Comparison of ENCODE assay signal across 23 cellular contexts in genomic region chr2:52127527-52127926, GRCh38.
DNase-seq lines count a peak whose midpoint lies in the region; ATAC-seq and TF ChIP-seq lines count a peak whose summit lies in the region.
"Had no signal": no experiment of that assay in that cellular context is flagged by ENCODE, and none has a peak within 500 bp of the region (broad histone marks: within the 10 kb centered on the region; RNA-seq: fewer than 3 reads in every experiment).

No MANE protein-coding gene starts in this region.

- H3K27me3 ChIP-seq in GM23338 (ENCODE audit: insufficient read depth) = no peaks in the 10 kb centered on the region
- no peaks in the 10 kb centered on the region for H3K27me3 ChIP-seq in fibroblast of lung (ENCODE audit: control insufficient read depth, insufficient read depth, low read length)
- H3K27me3 ChIP-seq in osteoblast (ENCODE audit: insufficient read depth, low read length) = no peaks in the 10 kb centered on the region
- H3K27me3 ChIP-seq: MG63 had no signal

- H3K9me3 Mint-ChIP-seq in GM23338 = peaks cover 22% of the 10 kb centered on the region
- H3K9me3 Mint-ChIP-seq in chondrocyte (ENCODE audit: low read depth) = peaks cover 3% of the 10 kb centered on the region

- H3K27ac ChIP-seq in GM23338 (ENCODE audit: low read depth) = no peak overlapping the region
- H3K27ac ChIP-seq in SK-N-MC = 0 out of 2 replicates have a peak overlapping the region, but pooled peaks have one; percentile 33
- no peak overlapping the region for H3K27ac ChIP-seq in fibroblast of lung (ENCODE audit: insufficient read depth, low read length)
- no peak overlapping the region for H3K27ac ChIP-seq in osteoblast (ENCODE audit: low read depth, low read length)
- H3K27ac ChIP-seq: RWPE1 had no signal

- H3K9me3 ChIP-seq in SK-N-MC (ENCODE audit: low read depth, low read length) (no peaks in the 10 kb centered on the region), fibroblast of lung (ENCODE audit: control insufficient read depth, insufficient read depth, low read depth, low read length) (no peaks in the 10 kb centered on the region), osteoblast (ENCODE audit: low read depth, low read length) (no peaks in the 10 kb centered on the region)

- H3K4me2 ChIP-seq in GM23338 = no peak overlapping the region
- H3K4me2 ChIP-seq in fibroblast of lung (ENCODE audit: extremely low read depth, insufficient read depth, low read length) = no peak overlapping the region
- H3K4me2 ChIP-seq in osteoblast (ENCODE audit: insufficient read depth, low read length) = peak overlapping the region; percentile 2

- H3K36me3 Mint-ChIP-seq in GM23338 (ENCODE audit: low read depth) (peaks cover 12% of the 10 kb centered on the region; the same call in 2 of the 3 replicates), chondrocyte (ENCODE audit: low read depth) (no peaks in the 10 kb centered on the region)
- H3K36me3 Mint-ChIP-seq: CD4-positive, alpha-beta memory T cell had no signal

- no peak overlapping the region for H3K27ac Mint-ChIP-seq in GM23338
- H3K27ac Mint-ChIP-seq in chondrocyte (ENCODE audit: unreplicated experiment) = no peak overlapping the region

- 0 out of 2 replicates have a peak, but pooled peaks cover 2% of the 10 kb centered on the region for H3K9me2 ChIP-seq in GM23338 (ENCODE audit: insufficient read depth)

- H3K27me3 Mint-ChIP-seq in GM23338 (ENCODE audit: insufficient read depth, low read depth, poor library complexity) = peaks cover 2% of the 10 kb centered on the region
- H3K27me3 Mint-ChIP-seq in chondrocyte (ENCODE audit: low read depth) = no peaks in the 10 kb centered on the region
- H3K27me3 Mint-ChIP-seq: CD4-positive, alpha-beta memory T cell had no signal

- no peaks in the 10 kb centered on the region for H4K20me1 ChIP-seq in GM23338 (replicated peaks; ENCODE audit: insufficient read depth)
- no peaks in the 10 kb centered on the region for H4K20me1 ChIP-seq in fibroblast of lung (ENCODE audit: control insufficient read depth, extremely low read depth, insufficient read depth, low read length)
- no peaks in the 10 kb centered on the region for H4K20me1 ChIP-seq in osteoblast (ENCODE audit: insufficient read depth, low read length)

- DNase-seq in GM23338 (ENCODE audit: low spot score) (no peak), SK-N-MC (ENCODE audit: low read depth, low spot score) (no peak), fibroblast of lung (ENCODE audit: low read depth in 2 of 2) (no peak), osteoblast (ENCODE audit: insufficient read length, low spot score, missing footprints) (no peak), GOT3 (lab: John Stamatoyannopoulos, UW) (no peak), NCI-H2196 treated with DMSO at 0.1 percent for 48 hours (lab: John Stamatoyannopoulos, UW; ENCODE audit: unreplicated experiment) (no peak), chondrocyte (ENCODE audit: low spot score) (no peak)
- no peak for DNase-seq in stimulated activated naive CD4-positive, alpha-beta T cell treated with Interleukin-2 at 50 U/mL for 16 hours (lab: John Stamatoyannopoulos, UW)
- DNase-seq: C1 segment of cervical spinal cord; CD4-positive, alpha-beta memory T cell; COR-L47; H9; KG1; MG63; NCI-H1048; NCI-H1417; NCI-H1694; NCI-H2029 treated with DMSO at 0.1 percent for 48 hours; NCI-H2227 treated with DMSO at 0.1 percent for 48 hours; NCI-H526 treated with DMSO at 0.1 percent for 48 hours; SHP77 had no signal

- TF ChIP-seq CTCF in GM23338 (conservative IDR thresholded peaks at IDR 0.05; ENCODE audit: low read depth in 2 of 2) (no peak), fibroblast of lung (conservative IDR thresholded peaks at IDR 0.05 in 1 of 2, IDR thresholded peaks at IDR 0.05 in 1 of 2; ENCODE audit: low read depth in 1 of 2, low read length in 2 of 2) (no peak), osteoblast (IDR thresholded peaks at IDR 0.05; ENCODE audit: extremely low read depth, low read depth, low read length) (no peak), chondrocyte (IDR thresholded peaks at IDR 0.05) (no peak)

- H3K4me1 ChIP-seq in GM23338 (ENCODE audit: insufficient read depth) (peaks cover 8% of the 10 kb centered on the region; the same call in 1 of the 2 replicates), fibroblast of lung (ENCODE audit: control insufficient read depth, extremely low read depth, insufficient read depth, low read length) (peaks cover 2% of the 10 kb centered on the region), osteoblast (ENCODE audit: insufficient read depth, low read length) (peaks cover 8% of the 10 kb centered on the region)

- H2AFZ ChIP-seq in GM23338 (peak overlapping the region; percentile 34; the same call in 1 of the 2 replicates), fibroblast of lung (ENCODE audit: low read length) (peak overlapping the region; percentile 53), osteoblast (ENCODE audit: low read length) (peak overlapping the region; percentile 91)

- no peak overlapping the region for H3K9ac ChIP-seq in SK-N-MC (ENCODE audit: insufficient read length)
- no peak overlapping the region for H3K9ac ChIP-seq in fibroblast of lung (ENCODE audit: insufficient read depth, low read length)

- H3F3A ChIP-seq in GM23338 (replicated peaks; ENCODE audit: low read depth) = no peaks in the 10 kb centered on the region

- H3K4me3 ChIP-seq in GM23338 = no peak overlapping the region
- H3K4me3 ChIP-seq in SK-N-MC = no peak overlapping the region
- no peak overlapping the region for H3K4me3 ChIP-seq in fibroblast of lung (replicated peaks in 1 of 4; ENCODE audit: control extremely low read depth in 1 of 4, insufficient read depth in 1 of 4, low read depth in 3 of 4, low read length in 4 of 4)
- no peak overlapping the region for H3K4me3 ChIP-seq in osteoblast (ENCODE audit: insufficient read depth, low read length)
- H3K4me3 ChIP-seq: MG63 had no signal

- ATAC-seq in GM23338 = no peak
- ATAC-seq: Panc1 had no signal

- H3K4me3 Mint-ChIP-seq in GM23338 (no peak overlapping the region), chondrocyte (ENCODE audit: unreplicated experiment) (no peak overlapping the region)
- H3K4me3 Mint-ChIP-seq: CD4-positive, alpha-beta memory T cell; H9 had no signal

- H3K4me1 Mint-ChIP-seq in GM23338 (peaks cover 15% of the 10 kb centered on the region), chondrocyte (ENCODE audit: low read depth) (no peaks in the 10 kb centered on the region)
- H3K4me1 Mint-ChIP-seq: CD4-positive, alpha-beta memory T cell had no signal

- no peaks in the 10 kb centered on the region for H3K79me2 ChIP-seq in GM23338 (replicated peaks; ENCODE audit: insufficient read depth)
- H3K79me2 ChIP-seq in fibroblast of lung (ENCODE audit: control insufficient read depth, insufficient read depth, low read length) = no peaks in the 10 kb centered on the region
- H3K79me2 ChIP-seq in osteoblast (ENCODE audit: insufficient read depth, low read length) = no peaks in the 10 kb centered on the region

- H3K36me3 ChIP-seq in GM23338 (ENCODE audit: insufficient read depth) (no peaks in the 10 kb centered on the region), SK-N-MC (ENCODE audit: insufficient read depth, low read length) (no peaks in the 10 kb centered on the region), fibroblast of lung (ENCODE audit: control insufficient read depth, insufficient read depth, low read length) (no peaks in the 10 kb centered on the region), osteoblast (ENCODE audit: insufficient read depth, low read length) (no peaks in the 10 kb centered on the region)
- H3K36me3 ChIP-seq: MG63 had no signal

Comparison
In these comparisons a context has a peak if more than half of its experiments do, and no peak if none do; other contexts are left out.
1. H2AFZ ChIP-seq: peak in every context shown above with its lines; median percentile 91 in osteoblast; 53 in fibroblast of lung; 34 in GM23338.